In the genomic region with DNA sequence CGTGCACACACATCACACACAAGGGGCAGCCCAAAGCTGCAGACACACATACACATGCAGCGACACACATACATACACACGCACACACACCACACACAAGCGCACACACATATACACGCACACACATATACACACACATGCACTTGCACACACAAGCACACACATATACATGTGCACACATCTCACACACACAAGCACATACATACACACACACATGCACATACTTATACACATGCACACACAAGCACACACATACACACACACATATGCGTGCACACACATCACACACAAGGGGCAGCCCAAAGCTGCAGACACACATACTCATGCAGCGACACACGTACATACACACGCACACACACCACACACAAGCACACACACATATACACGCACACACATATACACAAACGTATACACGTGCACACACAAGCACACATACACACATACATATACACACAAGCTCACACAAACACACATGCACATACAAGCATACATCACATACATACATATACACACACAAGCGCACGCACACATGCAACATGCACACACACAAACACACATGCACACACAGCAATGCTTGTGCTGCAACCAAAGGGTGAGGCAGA, we compare ENCODE assay signal across 28 cellular contexts.
"Had no signal": no experiment of that assay in that cellular context is flagged by ENCODE, and none has a peak within 500 bp of the region (broad histone marks: within the 10 kb centered on the region; RNA-seq: fewer than 3 reads in every experiment).

No MANE protein-coding gene starts in this region.

- DNase-seq: activated CD4-positive, alpha-beta T cell treated with anti-CD3 and anti-CD28 coated beads, Interleukin-2, amount 50 U/mL, for 1 hour; activated CD8-positive, alpha-beta T cell treated with anti-CD3 and anti-CD28 coated beads for 36 hours; activated naive CD8-positive, alpha-beta T cell treated with anti-CD3 and anti-CD28 coated beads, Interleukin-2, amount 50 U/mL, for 24 hours; activated T-cell treated with anti-CD3 and anti-CD28 coated beads, Interleukin-2, amount 50 U/mL, for 4 hours; amygdala; foreskin keratinocyte; heart left ventricle; hypothalamus; immature natural killer cell; midbrain; naive thymus-derived CD8-positive, alpha-beta T cell; occipital lobe; stimulated activated CD4-positive, alpha-beta T cell treated with anti-CD3 and anti-CD28 coated beads, Interleukin-15, amount 100 ng/mL, for 24 hours; stimulated activated CD4-positive, alpha-beta T cell treated with anti-CD3 and anti-CD28 coated beads, Interleukin-2, amount 100 ng/mL, for 24 hours; stimulated activated naive CD4-positive, alpha-beta T cell; T-helper 2 cell had no signal

- H3K9me3 ChIP-seq: breast epithelium, esophagus muscularis mucosa, heart left ventricle, right atrium auricular region, suprapubic skin, tibial nerve had no signal

- H3K36me3 ChIP-seq: breast epithelium, esophagus muscularis mucosa, heart left ventricle, right atrium auricular region, suprapubic skin, tibial nerve had no signal

- H3K4me3 ChIP-seq: breast epithelium, esophagus muscularis mucosa, heart left ventricle, right atrium auricular region, suprapubic skin, tibial nerve had no signal

- H3K4me1 ChIP-seq: breast epithelium, esophagus muscularis mucosa, foreskin keratinocyte, heart left ventricle, right atrium auricular region, suprapubic skin, tibial nerve had no signal

- H3K4me1 Mint-ChIP-seq: activated naive CD4-positive, alpha-beta T cell treated with anti-CD3 and anti-CD28 coated beads, Interleukin-2, amount 50 U/mL, for 24 hours; central memory CD8-positive, alpha-beta T cell; naive thymus-derived CD8-positive, alpha-beta T cell; neural crest cell; WTC11 had no signal

- ATAC-seq: activated CD8-positive, alpha-beta T cell treated with anti-CD3 and anti-CD28 coated beads for 36 hours; activated naive CD8-positive, alpha-beta T cell treated with anti-CD3 and anti-CD28 coated beads, Interleukin-2, amount 50 U/mL, for 24 hours; activated T-cell treated with anti-CD3 and anti-CD28 coated beads, Interleukin-2, amount 50 U/mL, for 4 hours; foreskin keratinocyte; naive thymus-derived CD8-positive, alpha-beta T cell; WTC11 had no signal

- H3K36me3 Mint-ChIP-seq: activated naive CD4-positive, alpha-beta T cell treated with anti-CD3 and anti-CD28 coated beads, Interleukin-2, amount 50 U/mL, for 24 hours; immature natural killer cell; memory B cell; naive thymus-derived CD8-positive, alpha-beta T cell; WTC11 had no signal

- H3K4me3 Mint-ChIP-seq: activated CD8-positive, alpha-beta T cell treated with anti-CD3 and anti-CD28 coated beads for 36 hours; activated naive CD4-positive, alpha-beta T cell treated with anti-CD3 and anti-CD28 coated beads, Interleukin-2, amount 50 U/mL, for 24 hours; activated naive CD8-positive, alpha-beta T cell treated with anti-CD3 and anti-CD28 coated beads, Interleukin-2, amount 50 U/mL, for 24 hours; activated T-cell treated with anti-CD3 and anti-CD28 coated beads, Interleukin-2, amount 50 U/mL, for 4 hours; central memory CD8-positive, alpha-beta T cell; dendritic cell treated with granulocyte-macrophage colony-stimulating factor and Interleukin-4, amounts not matched to agents 40 ng/mL and 50 ng/mL, for 4 days; immature natural killer cell; memory B cell; naive thymus-derived CD8-positive, alpha-beta T cell; neural crest cell; WTC11 had no signal

- H3K27ac ChIP-seq: breast epithelium, esophagus muscularis mucosa, foreskin keratinocyte, heart left ventricle, right atrium auricular region, suprapubic skin, tibial nerve had no signal

- H3K27me3 ChIP-seq: breast epithelium, esophagus muscularis mucosa, foreskin keratinocyte, right atrium auricular region, suprapubic skin, tibial nerve had no signal

- H3K27ac Mint-ChIP-seq: activated CD8-positive, alpha-beta T cell treated with anti-CD3 and anti-CD28 coated beads for 36 hours; activated naive CD4-positive, alpha-beta T cell treated with anti-CD3 and anti-CD28 coated beads, Interleukin-2, amount 50 U/mL, for 24 hours; activated naive CD8-positive, alpha-beta T cell treated with anti-CD3 and anti-CD28 coated beads, Interleukin-2, amount 50 U/mL, for 24 hours; activated T-helper 2 cell treated with anti-CD3 and anti-CD28 coated beads, Interferon-gamma antibody, Interleukin-2, Interleukin-4, amounts not matched to agents 10 μg/mL and 5 μg/mL and 100 μg/mL, durations not matched to agents 14 hours and 24 hours and 36 hours; dendritic cell treated with granulocyte-macrophage colony-stimulating factor and Interleukin-4, amounts not matched to agents 40 ng/mL and 50 ng/mL, for 4 days; immature natural killer cell; memory B cell; naive thymus-derived CD8-positive, alpha-beta T cell; WTC11 had no signal

- H3K9me3 Mint-ChIP-seq: activated naive CD4-positive, alpha-beta T cell treated with anti-CD3 and anti-CD28 coated beads, Interleukin-2, amount 50 U/mL, for 24 hours; activated T-cell treated with anti-CD3 and anti-CD28 coated beads, Interleukin-2, amount 50 U/mL, for 4 hours; dendritic cell treated with granulocyte-macrophage colony-stimulating factor and Interleukin-4, amounts not matched to agents 40 ng/mL and 50 ng/mL, for 4 days; immature natural killer cell; neural crest cell had no signal
